Comparison of ENCODE assay signal across 15 cellular contexts in the genomic region with DNA sequence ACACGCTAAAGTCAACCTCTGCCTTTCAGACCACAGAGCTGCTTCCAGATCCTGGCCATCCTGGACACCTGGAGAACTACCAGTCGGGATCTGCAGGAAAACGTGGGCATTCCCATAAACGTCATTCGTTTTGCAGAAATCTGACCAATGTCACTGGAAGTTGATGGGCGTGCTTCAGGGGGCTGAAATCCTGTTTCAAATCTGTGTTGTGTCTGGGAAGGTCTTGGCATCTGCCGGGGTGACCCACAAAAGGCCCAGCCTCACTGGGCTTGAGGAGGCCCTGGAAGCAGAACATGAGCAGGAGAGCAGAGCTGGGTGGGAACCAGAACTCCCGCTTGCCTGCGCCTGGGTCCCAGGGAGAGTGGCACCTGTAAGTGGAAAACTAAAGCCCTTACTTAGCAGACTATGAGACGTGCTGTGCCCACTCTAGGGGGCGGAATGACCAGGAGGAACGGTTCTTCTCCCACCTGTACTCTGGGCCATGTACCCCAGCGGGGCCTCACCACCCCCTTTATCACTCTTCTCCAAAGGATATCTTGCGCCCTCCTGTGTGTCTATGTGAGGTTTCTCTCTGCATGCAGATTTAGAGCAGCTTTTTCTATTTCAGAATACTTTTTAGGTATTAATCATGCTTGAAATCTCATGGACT.
"Had no signal": no experiment of that assay in that cellular context is flagged by ENCODE, and none has a peak within 500 bp of the region (broad histone marks: within the 10 kb centered on the region; RNA-seq: fewer than 3 reads in every experiment).

No MANE protein-coding gene starts in this region.

- H3K36me3 ChIP-seq: adrenal gland, tibial nerve, vagina had no signal

- H3K27ac ChIP-seq: adrenal gland, neutrophil, spleen, tibial nerve, vagina had no signal

- H3K9me3 ChIP-seq: adrenal gland, neutrophil, spleen, tibial nerve, vagina had no signal

- H3K9me3 Mint-ChIP-seq: activated B cell treated with CpG ODN at 0.5 μM for 24 hours; activated CD4-positive, alpha-beta T cell treated with anti-CD3 and anti-CD28 coated beads, Interleukin-2, amount 10 ng/mL, durations not matched to agents 24 days and 14 days; naive B cell; stimulated activated naive B cell treated with anti-CD40 and anti-IgM and Interleukin-4, amounts not matched to agents 10 μg/mL and 1 μg/mL and 100 μg/mL, for 72 hours had no signal

- H3K27me3 Mint-ChIP-seq: activated B cell treated with CpG ODN at 0.5 μM for 24 hours; activated CD4-positive, alpha-beta T cell treated with anti-CD3 and anti-CD28 coated beads, Interleukin-2, amount 10 ng/mL, durations not matched to agents 24 days and 14 days; naive B cell; stimulated activated naive B cell treated with anti-CD40 and anti-IgM and Interleukin-4, amounts not matched to agents 10 μg/mL and 1 μg/mL and 100 μg/mL, for 72 hours had no signal

- H3K27me3 ChIP-seq: adrenal gland, neutrophil, spleen, tibial nerve, vagina had no signal

- ATAC-seq: sciatic nerve; stimulated activated naive B cell treated with anti-CD40 and anti-IgM and Interleukin-4, amounts not matched to agents 10 μg/mL and 1 μg/mL and 100 μg/mL, for 72 hours had no signal

- H3K4me3 Mint-ChIP-seq: activated B cell treated with CpG ODN at 0.5 μM for 24 hours; activated CD4-positive, alpha-beta T cell treated with anti-CD3 and anti-CD28 coated beads, Interleukin-2, amount 10 ng/mL, durations not matched to agents 24 days and 14 days; naive B cell; stimulated activated naive B cell treated with anti-CD40 and anti-IgM and Interleukin-4, amounts not matched to agents 10 μg/mL and 1 μg/mL and 100 μg/mL, for 72 hours had no signal

- H3K27ac Mint-ChIP-seq: activated B cell treated with CpG ODN at 0.5 μM for 24 hours; activated CD4-positive, alpha-beta T cell treated with anti-CD3 and anti-CD28 coated beads, Interleukin-2, amount 10 ng/mL, durations not matched to agents 24 days and 14 days; stimulated activated naive B cell treated with anti-CD40 and anti-IgM and Interleukin-4, amounts not matched to agents 10 μg/mL and 1 μg/mL and 100 μg/mL, for 72 hours had no signal

- H3K4me3 ChIP-seq: adrenal gland, lung, spleen, tibial nerve, vagina had no signal

- DNase-seq: activated B cell treated with CpG ODN at 0.5 μM for 24 hours; activated CD4-positive, alpha-beta T cell treated with anti-CD3 and anti-CD28 coated beads, Interleukin-2, amount 10 ng/mL, durations not matched to agents 24 days and 14 days; activated naive CD4-positive, alpha-beta T cell treated with anti-CD3 and anti-CD28 coated beads, Interleukin-2, amount 50 U/mL, for 16 hours; cortex of kidney; effector CD8-positive, alpha-beta T cell; naive B cell; spleen; stimulated activated CD4-positive, alpha-beta T cell treated with anti-CD3 and anti-CD28 coated beads, Interleukin-1b, Interleukin-23, amount 100 ng/mL, for 48 hours; stimulated activated naive B cell treated with anti-CD40 and anti-IgM and Interleukin-4, amounts not matched to agents 10 μg/mL and 1 μg/mL and 100 μg/mL, for 72 hours had no signal
